ENCODE assay signal across 20 cellular contexts in the genomic region with DNA sequence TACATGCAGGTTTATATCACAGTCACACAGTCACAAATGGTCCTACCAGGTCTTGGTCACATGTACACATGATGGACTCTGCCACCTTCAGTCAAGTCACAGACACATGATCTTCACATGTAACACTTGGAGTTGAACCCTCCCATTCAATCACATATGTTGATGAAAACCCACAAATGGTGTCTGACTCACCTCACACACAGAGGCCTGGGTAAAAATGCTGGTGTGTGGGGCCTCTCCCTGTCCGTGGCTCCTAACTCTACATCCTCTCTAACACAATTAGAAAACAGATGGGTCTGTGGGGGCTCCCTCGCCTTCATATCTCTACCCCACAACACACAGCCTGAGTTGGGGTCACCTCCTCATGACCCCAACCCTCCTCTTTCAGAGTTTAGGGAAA.
"Had no signal": no experiment of that assay in that cellular context is flagged by ENCODE, and none has a peak within 500 bp of the region (broad histone marks: within the 10 kb centered on the region; RNA-seq: fewer than 3 reads in every experiment).

No MANE protein-coding gene starts in this region.

- H3K36me3 Mint-ChIP-seq: immature natural killer cell, WTC11 had no signal

- H3K4me3 ChIP-seq: lung, ovary, psoas muscle, right atrium auricular region, SJSA1 had no signal

- H3K4me1 Mint-ChIP-seq: WTC11 had no signal

- H3K9me3 ChIP-seq: ovary, psoas muscle, right atrium auricular region, SJSA1 had no signal

- H3K4me1 ChIP-seq: psoas muscle, SJSA1 had no signal

- H3K4me3 Mint-ChIP-seq: activated T-helper 1 cell treated with anti-CD3 and anti-CD28 coated beads, Interleukin-12 subunit alpha, Interleukin-12 subunit beta, Interleukin-2, Interleukin-4 antibody, amounts not matched to agents 30 ng/mL and 10 ng/mL and 1 ng/mL, durations not matched to agents 14 hours and 24 hours and 36 hours; immature natural killer cell; naive thymus-derived CD4-positive, alpha-beta T cell; WTC11 had no signal

- H3K9me3 Mint-ChIP-seq: activated T-helper 1 cell treated with anti-CD3 and anti-CD28 coated beads, Interleukin-12 subunit alpha, Interleukin-12 subunit beta, Interleukin-2, Interleukin-4 antibody, amounts not matched to agents 30 ng/mL and 10 ng/mL and 1 ng/mL, durations not matched to agents 14 hours and 24 hours and 36 hours; immature natural killer cell; WTC11 had no signal

- H3K27me3 ChIP-seq: ovary, right atrium auricular region, SJSA1 had no signal

- FAIRE-seq: TTC549 had no signal

- DNase-seq: activated CD4-positive, alpha-beta T cell treated with anti-CD3 and anti-CD28 coated beads, Interleukin-2, amount 50 U/mL, for 48 hours; activated naive CD4-positive, alpha-beta T cell; brain microvascular endothelial cell; effector memory CD4-positive, alpha-beta T cell; foreskin melanocyte; immature natural killer cell; naive thymus-derived CD4-positive, alpha-beta T cell; ovary; psoas muscle; stimulated activated CD4-positive, alpha-beta T cell treated with anti-CD3 and anti-CD28 coated beads, Interleukin-1b, Interleukin-23, amount 100 ng/mL, for 48 hours; T-helper 1 cell; trophoblast cell had no signal

- H3K27ac Mint-ChIP-seq: activated T-helper 1 cell treated with anti-CD3 and anti-CD28 coated beads, Interleukin-12 subunit alpha, Interleukin-12 subunit beta, Interleukin-2, Interleukin-4 antibody, amounts not matched to agents 30 ng/mL and 10 ng/mL and 1 ng/mL, durations not matched to agents 14 hours and 24 hours and 36 hours; immature natural killer cell; WTC11 had no signal

- H3K36me3 ChIP-seq: brain microvascular endothelial cell, ovary, right atrium auricular region, SJSA1 had no signal

- H3K27ac ChIP-seq: brain microvascular endothelial cell, ovary, psoas muscle, right atrium auricular region, SJSA1 had no signal

- ATAC-seq: esophagus mucosa; left lobe of liver; naive thymus-derived CD4-positive, alpha-beta T cell; psoas muscle had no signal
